ENCODE assay signal across 9 cellular contexts in genomic region chr14:22977684-22978486, GRCh38. TPM values are rescaled to one million over a fixed set of nuclear protein-coding genes. Genes with fewer than 3 reads are reported as not detected.
A peak's percentile ranks its signal among the peaks of the same experiment; 100 is the strongest.
DNase-seq lines count a peak whose midpoint lies in the region; ATAC-seq, FAIRE-seq and TF ChIP-seq lines count a peak whose summit lies in the region.
"Had no signal": no experiment of that assay in that cellular context is flagged by ENCODE, and none has a peak within 500 bp of the region (broad histone marks: within the 10 kb centered on the region; RNA-seq: fewer than 3 reads in every experiment).

No MANE protein-coding gene starts in this region.

- H3K36me3 ChIP-seq in WERI-Rb-1 (no peaks in the 10 kb centered on the region; the same call in 1 of the 2 replicates), hepatocyte (replicated peaks; ENCODE audit: insufficient read depth, low read depth) (no peaks in the 10 kb centered on the region)

- H3K4me3 ChIP-seq in WERI-Rb-1 (ENCODE audit: low read depth, low read length) (no peak overlapping the region), hepatocyte (no peak overlapping the region), skin epidermis (peak overlapping the region in 1 of 7 experiments; percentile 0)
- H3K4me3 ChIP-seq: dorsolateral prefrontal cortex had no signal

- H3K9me2 ChIP-seq in hepatocyte (replicated peaks; ENCODE audit: insufficient read depth), result no peaks in the 10 kb centered on the region

- TF ChIP-seq POLR2A in H54 (IDR thresholded peaks at IDR 0.05; ENCODE audit: low read depth, low read length), result no peak

- no peak for ATAC-seq in T-cell (replicated peaks in 1 of 4)

- no peaks in the 10 kb centered on the region for H3K27me3 Mint-ChIP-seq in T-cell

- H3K27ac ChIP-seq in WERI-Rb-1 (peak overlapping the region; percentile 82), hepatocyte (peak overlapping the region; percentile 98), skin epidermis (peak overlapping the region in 19 of 21 experiments; percentile 9 to 92 (median 81))

- H3K9me3 Mint-ChIP-seq in T-cell, result no peaks in the 10 kb centered on the region

- H3K4me1 Mint-ChIP-seq in T-cell, result peaks cover 8 to 11% (median 9%) of the 10 kb centered on the region in 3 donors

- H3K27me3 ChIP-seq in WERI-Rb-1 (ENCODE audit: insufficient read depth, low read depth, severe bottlenecking) (no peaks in the 10 kb centered on the region), hepatocyte (no peaks in the 10 kb centered on the region)

- WGBS in hepatocyte (ENCODE audit: low lambda C conversion rate, missing lambda C conversion rate), result 1% methylated on average over 7 of the region's 8 CpGs

- peaks cover 62% of the 10 kb centered on the region for H3K79me2 ChIP-seq in hepatocyte

- CTCF ChIA-PET in T-cell (lab: Charles Lee), result interaction anchor here (0.5 to 1.4 kb wide), 4 partner anchors 15 to 313 kb away, joined by 3 to 7 read pairs (median 4); no protein-coding TSS in a partner anchor

- no peaks in the 10 kb centered on the region for H3K36me3 Mint-ChIP-seq in T-cell

- peak overlapping the region; percentile 88 for H3K4me2 ChIP-seq in hepatocyte

- no peak for TF ChIP-seq CTCF in WERI-Rb-1 (IDR thresholded peaks at IDR 0.05; ENCODE audit: low read depth, low read length)
- TF ChIP-seq CTCF in hepatocyte (IDR thresholded peaks at IDR 0.05; ENCODE audit: poor library complexity), result no peak

- no peak overlapping the region for H2AFZ ChIP-seq in hepatocyte

- POLR2A ChIA-PET in T-cell (lab: Charles Lee), result interaction anchor here in 1 of 2 donors (0.6 kb wide), 1 partner anchor 9 kb away, joined by 6 read pairs; no protein-coding TSS in a partner anchor

- FAIRE-seq in H54 (lab: Jason Lieb, UNC), result no peak

- no peaks in the 10 kb centered on the region for H4K20me1 ChIP-seq in hepatocyte (ENCODE audit: insufficient read depth, poor library complexity, severe bottlenecking)

- H3K4me3 Mint-ChIP-seq in T-cell, result peak overlapping the region in 1 of 3 donors; percentile 17

- no peak overlapping the region for H3K27ac Mint-ChIP-seq in T-cell

- peaks cover 40% of the 10 kb centered on the region for H3K4me1 ChIP-seq in hepatocyte (ENCODE audit: insufficient read depth)

- DNase-seq in H54 (ENCODE audit: insufficient read length, low spot score) (peak; percentile 83), WERI-Rb-1 (peak; percentile 77), hepatocyte (ENCODE audit: low spot score) (peak; percentile 93), NCI-H1105 treated with DMSO at 0.1 percent for 48 hours (lab: John Stamatoyannopoulos, UW) (no peak), NCI-H2227 treated with DMSO at 0.1 percent for 48 hours (lab: John Stamatoyannopoulos, UW) (no peak), NAMALWA (ENCODE audit: low spot score) (no peak), T-cell (no peak)

- no peaks in the 10 kb centered on the region for H3K9me3 ChIP-seq in WERI-Rb-1 (ENCODE audit: severe bottlenecking)
- H3K9me3 ChIP-seq in hepatocyte (ENCODE audit: low read depth), result no peaks in the 10 kb centered on the region

RNA-seq across cellular contexts. Expression of gene AJUBA, which starts 4.5 kb away (rescaled TPM):
- total RNA-seq in hepatocyte (75.1 and 80.8 TPM in 2 replicates), T-cell (1 to 10 TPM; 1.8 to 3.1 (median 2.4) TPM)
- 36.2 and 43.2 TPM in 2 replicates for polyA plus RNA-seq in hepatocyte

RNA-seq across cellular contexts. Expression of gene HAUS4, which starts 21.0 kb away (rescaled TPM):
- total RNA-seq in hepatocyte (34.8 and 46.4 TPM in 2 replicates), T-cell (10 to 100 TPM; 19.2 to 37.1 (median 23.8) TPM)
- 16.2 and 21.8 TPM in 2 replicates for polyA plus RNA-seq in hepatocyte

RNA-seq across cellular contexts. Expression of gene C14orf93, which starts 32.1 kb away (rescaled TPM):
- total RNA-seq in hepatocyte (7.8 and 8.8 TPM in 2 replicates), T-cell (10 to 100 TPM; 10.8 to 13.7 (median 12.4) TPM)
- polyA plus RNA-seq in hepatocyte, result 5.7 and 6.5 TPM in 2 replicates

RNA-seq across cellular contexts. Expression of gene PRMT5, which starts 48.7 kb away (rescaled TPM):
- 38.9 and 52.2 TPM in 2 replicates for total RNA-seq in hepatocyte
- 54.1 and 72.3 TPM in 2 replicates for polyA plus RNA-seq in hepatocyte
- 10 to 100 TPM; 17.7 to 45.3 (median 37.5) TPM for total RNA-seq in T-cell

RNA-seq across cellular contexts. Expression of gene PSMB5, which starts 56.8 kb away (rescaled TPM):
- 171 and 190 TPM in 2 replicates for total RNA-seq in hepatocyte
- 299 and 319 TPM in 2 replicates for polyA plus RNA-seq in hepatocyte
- 10 to 100 TPM; 20.6 to 43.9 (median 38.0) TPM for total RNA-seq in T-cell

Comparison
In these comparisons a context has a peak if more than half of its experiments do, and no peak if none do; other contexts are left out.
1. DNase-seq: peak in H54 (single experiment), WERI-Rb-1 (single experiment) and hepatocyte (single experiment); none in NCI-H1105 treated with DMSO at 0.1 percent for 48 hours (single experiment), NCI-H2227 treated with DMSO at 0.1 percent for 48 hours (single experiment), NAMALWA (single experiment) and T-cell (0 of 34).
2. RNA of gene AJUBA, which starts 4.5 kb away (total RNA-seq): 75.1 to 80.8 TPM in hepatocyte; 1.8 to 3.1 TPM in T-cell; every median in the first group is over 10 times any median in the second.
3. Peak in every context shown above with its lines, with median percentiles within 50 percentile points of each other: H3K27ac ChIP-seq.